ENCODE assay signal across 35 cellular contexts in the genomic region with DNA sequence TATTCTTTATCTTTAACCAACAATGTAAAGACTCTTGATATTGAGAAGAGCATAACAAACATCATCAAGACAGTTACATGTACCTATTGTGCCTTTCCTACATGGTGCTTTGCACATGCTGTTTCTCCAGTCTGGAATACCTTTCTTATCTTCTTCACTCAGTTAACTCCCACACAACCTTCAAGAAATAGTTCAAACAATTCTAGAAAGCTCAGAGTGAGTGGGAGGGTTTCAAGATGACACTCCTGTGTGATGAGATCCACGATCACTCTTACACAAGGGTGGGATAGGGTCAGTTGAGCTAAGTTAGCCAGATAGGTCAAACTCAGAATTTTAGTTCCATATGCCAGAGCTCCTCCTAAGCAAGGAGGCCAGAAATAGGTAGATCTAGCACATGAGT.
"Had no signal": no experiment of that assay in that cellular context is flagged by ENCODE, and none has a peak within 500 bp of the region (broad histone marks: within the 10 kb centered on the region; RNA-seq: fewer than 3 reads in every experiment).

No MANE protein-coding gene starts in this region.

- ATAC-seq: activated CD8-positive, alpha-beta memory T cell treated with anti-CD3 and anti-CD28 coated beads, Interleukin-2, amount 10 ng/mL, durations not matched to agents 7 days and 5 days; activated CD8-positive, alpha-beta T cell treated with anti-CD3 and anti-CD28 coated beads, Interleukin-2, amount 10 ng/mL, durations not matched to agents 7 days and 5 days; activated naive CD8-positive, alpha-beta T cell treated with anti-CD3 and anti-CD28 coated beads, Interleukin-2, amount 50 U/mL, for 24 hours had no signal

- H3K36me3 Mint-ChIP-seq: activated CD8-positive, alpha-beta memory T cell treated with anti-CD3 and anti-CD28 coated beads, Interleukin-2, amount 10 ng/mL, durations not matched to agents 7 days and 5 days; activated naive CD4-positive, alpha-beta T cell treated with anti-CD3 and anti-CD28 coated beads, Interleukin-2, amount 10 ng/mL, durations not matched to agents 7 days and 5 days; activated naive CD4-positive, alpha-beta T cell treated with anti-CD3 and anti-CD28 coated beads, Interleukin-2, amount 50 U/mL, for 24 hours; activated naive CD8-positive, alpha-beta T cell; activated naive CD8-positive, alpha-beta T cell treated with anti-CD3 and anti-CD28 coated beads, Interleukin-2, amount 10 ng/mL, durations not matched to agents 7 days and 5 days; brain had no signal

- FAIRE-seq: bronchial epithelial cell, TTC549 had no signal

- H3K27me3 Mint-ChIP-seq: activated B cell treated with CpG ODN at 0.5 μM for 24 hours; activated CD4-positive, alpha-beta memory T cell treated with anti-CD3 and anti-CD28 coated beads, Interleukin-2, amount 10 ng/mL, durations not matched to agents 7 days and 5 days; activated CD4-positive, alpha-beta T cell treated with anti-CD3 and anti-CD28 coated beads, Interleukin-2, amount 10 ng/mL, durations not matched to agents 7 days and 5 days; activated CD8-positive, alpha-beta memory T cell treated with anti-CD3 and anti-CD28 coated beads, Interleukin-2, amount 10 ng/mL, durations not matched to agents 7 days and 5 days; activated naive CD4-positive, alpha-beta T cell treated with anti-CD3 and anti-CD28 coated beads, Interleukin-2, amount 10 ng/mL, durations not matched to agents 7 days and 5 days; activated naive CD4-positive, alpha-beta T cell treated with anti-CD3 and anti-CD28 coated beads, Interleukin-2, amount 50 U/mL, for 24 hours; activated naive CD8-positive, alpha-beta T cell; activated naive CD8-positive, alpha-beta T cell treated with anti-CD3 and anti-CD28 coated beads, Interleukin-2, amount 10 ng/mL, durations not matched to agents 7 days and 5 days; activated naive CD8-positive, alpha-beta T cell treated with anti-CD3 and anti-CD28 coated beads, Interleukin-2, amount 50 U/mL, for 24 hours; activated T-cell treated with anti-CD3 and anti-CD28 coated beads, Interleukin-2, amount 50 U/mL, for 24 hours; central memory CD8-positive, alpha-beta T cell had no signal

- H3K27ac ChIP-seq: cardiac muscle cell, VCaP had no signal

- DNase-seq: activated B cell treated with CpG ODN at 0.5 μM for 24 hours; activated CD4-positive, alpha-beta memory T cell treated with anti-CD3 and anti-CD28 coated beads, Interleukin-2, amount 10 ng/mL, durations not matched to agents 7 days and 5 days; activated CD4-positive, alpha-beta T cell treated with anti-CD3 and anti-CD28 coated beads for 4 hours; activated CD4-positive, alpha-beta T cell treated with anti-CD3 and anti-CD28 coated beads, Interleukin-2, amount 10 ng/mL, durations not matched to agents 7 days and 5 days; activated CD4-positive, alpha-beta T cell treated with anti-CD3 and anti-CD28 coated beads, Interleukin-2, amount 50 U/mL, for 48 hours; activated CD4-positive, CD25-positive, alpha-beta regulatory T cell treated with anti-CD3 and anti-CD28 coated beads, Interleukin-2, amount 50 U/mL, for 72 hours; activated CD8-positive, alpha-beta memory T cell treated with anti-CD3 and anti-CD28 coated beads for 24 hours; activated CD8-positive, alpha-beta memory T cell treated with anti-CD3 and anti-CD28 coated beads, Interleukin-2, amount 10 ng/mL, durations not matched to agents 7 days and 5 days; activated CD8-positive, alpha-beta memory T cell treated with anti-CD3 and anti-CD28 coated beads, Interleukin-2, amount 50 U/mL, for 48 hours; activated CD8-positive, alpha-beta T cell treated with anti-CD3 and anti-CD28 coated beads, Interleukin-2, amount 10 ng/mL, durations not matched to agents 7 days and 5 days; activated effector memory CD4-positive, alpha-beta T cell treated with Interleukin-2 at 50 U/mL for 16 hours; activated gamma-delta T cell; activated naive CD4-positive, alpha-beta T cell treated with anti-CD3 and anti-CD28 coated beads, Interleukin-2, amount 10 ng/mL, durations not matched to agents 7 days and 5 days; activated naive CD4-positive, alpha-beta T cell treated with Interleukin-2 at 50 U/mL for 16 hours; activated naive CD8-positive, alpha-beta T cell treated with anti-CD3 and anti-CD28 coated beads, Interleukin-2, amount 10 ng/mL, durations not matched to agents 7 days and 5 days; activated naive CD8-positive, alpha-beta T cell treated with anti-CD3 and anti-CD28 coated beads, Interleukin-2, amount 50 U/mL, for 24 hours; activated T-cell treated with anti-CD3 and anti-CD28 coated beads, Interleukin-2, amount 50 U/mL, for 24 hours; activated T-cell treated with anti-CD3 and anti-CD28 coated beads, Interleukin-2, amount 50 U/mL, for 48 hours; amniotic stem cell; aorta; caudate nucleus; cerebellar nuclear complex; T-helper 2 cell; T-helper 9 cell had no signal

- H3K4me3 Mint-ChIP-seq: activated B cell treated with CpG ODN at 0.5 μM for 24 hours; activated CD4-positive, alpha-beta memory T cell treated with anti-CD3 and anti-CD28 coated beads, Interleukin-2, amount 10 ng/mL, durations not matched to agents 7 days and 5 days; activated CD4-positive, alpha-beta T cell treated with anti-CD3 and anti-CD28 coated beads, Interleukin-2, amount 10 ng/mL, durations not matched to agents 7 days and 5 days; activated CD8-positive, alpha-beta memory T cell treated with anti-CD3 and anti-CD28 coated beads, Interleukin-2, amount 10 ng/mL, durations not matched to agents 7 days and 5 days; activated CD8-positive, alpha-beta T cell treated with anti-CD3 and anti-CD28 coated beads, Interleukin-2, amount 10 ng/mL, durations not matched to agents 7 days and 5 days; activated naive CD4-positive, alpha-beta T cell treated with anti-CD3 and anti-CD28 coated beads, Interleukin-2, amount 10 ng/mL, durations not matched to agents 7 days and 5 days; activated naive CD4-positive, alpha-beta T cell treated with anti-CD3 and anti-CD28 coated beads, Interleukin-2, amount 50 U/mL, for 24 hours; activated naive CD8-positive, alpha-beta T cell; activated naive CD8-positive, alpha-beta T cell treated with anti-CD3 and anti-CD28 coated beads, Interleukin-2, amount 10 ng/mL, durations not matched to agents 7 days and 5 days; activated naive CD8-positive, alpha-beta T cell treated with anti-CD3 and anti-CD28 coated beads, Interleukin-2, amount 50 U/mL, for 24 hours; activated T-cell treated with anti-CD3 and anti-CD28 coated beads, Interleukin-2, amount 50 U/mL, for 24 hours; brain; central memory CD8-positive, alpha-beta T cell; T-helper 1 cell treated with Interleukin-12 subunit alpha and Interleukin-12 subunit beta and Interleukin-4 antibody, amounts not matched to agents 30 μg/mL and 1 μg/mL, for 36 hours; T-helper 2 cell treated with Interferon-gamma antibody and Interleukin-4, amounts not matched to agents 5 μg/mL and 100 μg/mL, for 36 hours had no signal

- H3K27ac Mint-ChIP-seq: activated B cell treated with CpG ODN at 0.5 μM for 24 hours; activated CD4-positive, alpha-beta memory T cell treated with anti-CD3 and anti-CD28 coated beads, Interleukin-2, amount 10 ng/mL, durations not matched to agents 7 days and 5 days; activated CD4-positive, alpha-beta T cell treated with anti-CD3 and anti-CD28 coated beads, Interleukin-2, amount 10 ng/mL, durations not matched to agents 7 days and 5 days; activated CD8-positive, alpha-beta memory T cell treated with anti-CD3 and anti-CD28 coated beads, Interleukin-2, amount 10 ng/mL, durations not matched to agents 7 days and 5 days; activated CD8-positive, alpha-beta T cell treated with anti-CD3 and anti-CD28 coated beads, Interleukin-2, amount 10 ng/mL, durations not matched to agents 7 days and 5 days; activated naive CD4-positive, alpha-beta T cell treated with anti-CD3 and anti-CD28 coated beads, Interleukin-2, amount 10 ng/mL, durations not matched to agents 7 days and 5 days; activated naive CD4-positive, alpha-beta T cell treated with anti-CD3 and anti-CD28 coated beads, Interleukin-2, amount 50 U/mL, for 24 hours; activated naive CD8-positive, alpha-beta T cell; activated naive CD8-positive, alpha-beta T cell treated with anti-CD3 and anti-CD28 coated beads, Interleukin-2, amount 10 ng/mL, durations not matched to agents 7 days and 5 days; activated naive CD8-positive, alpha-beta T cell treated with anti-CD3 and anti-CD28 coated beads, Interleukin-2, amount 50 U/mL, for 24 hours; activated T-cell treated with anti-CD3 and anti-CD28 coated beads, Interleukin-2, amount 50 U/mL, for 24 hours; activated T-helper 2 cell treated with anti-CD3 and anti-CD28 coated beads, Interferon-gamma antibody, Interleukin-2, Interleukin-4, amounts not matched to agents 10 μg/mL and 5 μg/mL and 100 μg/mL, durations not matched to agents 14 hours and 24 hours and 36 hours; brain; T-helper 1 cell treated with Interleukin-12 subunit alpha and Interleukin-12 subunit beta and Interleukin-4 antibody, amounts not matched to agents 30 μg/mL and 1 μg/mL, for 36 hours; T-helper 2 cell treated with Interferon-gamma antibody and Interleukin-4, amounts not matched to agents 5 μg/mL and 100 μg/mL, for 36 hours had no signal

- H3K9me3 Mint-ChIP-seq: activated CD4-positive, alpha-beta T cell treated with anti-CD3 and anti-CD28 coated beads, Interleukin-2, amount 10 ng/mL, durations not matched to agents 7 days and 5 days; activated naive CD4-positive, alpha-beta T cell treated with anti-CD3 and anti-CD28 coated beads, Interleukin-2, amount 10 ng/mL, durations not matched to agents 7 days and 5 days; activated naive CD4-positive, alpha-beta T cell treated with anti-CD3 and anti-CD28 coated beads, Interleukin-2, amount 50 U/mL, for 24 hours; activated naive CD8-positive, alpha-beta T cell treated with anti-CD3 and anti-CD28 coated beads, Interleukin-2, amount 10 ng/mL, durations not matched to agents 7 days and 5 days had no signal

- H3K4me3 ChIP-seq: cardiac muscle cell had no signal

- H3K36me3 ChIP-seq: cardiac muscle cell had no signal

- H3K27me3 ChIP-seq: cardiac muscle cell had no signal

- H3K4me1 Mint-ChIP-seq: activated B cell treated with CpG ODN at 0.5 μM for 24 hours; activated CD4-positive, alpha-beta memory T cell treated with anti-CD3 and anti-CD28 coated beads, Interleukin-2, amount 10 ng/mL, durations not matched to agents 7 days and 5 days; activated CD4-positive, alpha-beta T cell treated with anti-CD3 and anti-CD28 coated beads, Interleukin-2, amount 10 ng/mL, durations not matched to agents 7 days and 5 days; activated CD8-positive, alpha-beta memory T cell treated with anti-CD3 and anti-CD28 coated beads, Interleukin-2, amount 10 ng/mL, durations not matched to agents 7 days and 5 days; activated naive CD4-positive, alpha-beta T cell treated with anti-CD3 and anti-CD28 coated beads, Interleukin-2, amount 10 ng/mL, durations not matched to agents 7 days and 5 days; activated naive CD4-positive, alpha-beta T cell treated with anti-CD3 and anti-CD28 coated beads, Interleukin-2, amount 50 U/mL, for 24 hours; activated naive CD8-positive, alpha-beta T cell treated with anti-CD3 and anti-CD28 coated beads, Interleukin-2, amount 10 ng/mL, durations not matched to agents 7 days and 5 days; activated naive CD8-positive, alpha-beta T cell treated with anti-CD3 and anti-CD28 coated beads, Interleukin-2, amount 50 U/mL, for 24 hours; brain; central memory CD8-positive, alpha-beta T cell had no signal
